29 cellular contexts compared by ENCODE assay signal in genomic region chr14:73895939-73896338, GRCh38. TPM values are rescaled to one million over a fixed set of nuclear protein-coding genes. Genes with fewer than 3 reads are reported as not detected.
A peak's percentile ranks its signal among the peaks of the same experiment; 100 is the strongest.
DNase-seq lines count a peak whose midpoint lies in the region; ATAC-seq, FAIRE-seq and TF ChIP-seq lines count a peak whose summit lies in the region.
"Had no signal": no experiment of that assay in that cellular context is flagged by ENCODE, and none has a peak within 500 bp of the region (broad histone marks: within the 10 kb centered on the region; RNA-seq: fewer than 3 reads in every experiment).

No MANE protein-coding gene starts in this region.

- no peaks in the 10 kb centered on the region for H3K27me3 Mint-ChIP-seq in activated CD4-positive, alpha-beta T cell treated with anti-CD3 and anti-CD28 coated beads for 36 hours
- no peaks in the 10 kb centered on the region for H3K27me3 Mint-ChIP-seq in activated CD4-positive, alpha-beta T cell treated with anti-CD3 and anti-CD28 coated beads, Interleukin-2, amount 10 ng/mL, durations not matched to agents 7 days and 5 days
- no peaks in the 10 kb centered on the region for H3K27me3 Mint-ChIP-seq in memory B cell

- H2AFZ ChIP-seq in ACC112 (ENCODE audit: low read length, unreplicated experiment) (no peak overlapping the region), HepG2 (ENCODE audit: low read length) (no peak overlapping the region)
- H2AFZ ChIP-seq: GM23248, PC-9 had no signal

- CTCF ChIA-PET in activated CD4-positive, alpha-beta T cell treated with anti-CD3 and anti-CD28 coated beads for 36 hours (lab: Charles Lee), result interaction anchor here (0.6 to 1.4 kb wide), 4 partner anchors 10 to 871 kb away, joined by 3 to 4 read pairs (median 3); no protein-coding TSS in a partner anchor
- CTCF ChIA-PET in activated CD4-positive, alpha-beta T cell treated with anti-CD3 and anti-CD28 coated beads, Interleukin-2, amount 10 ng/mL, durations not matched to agents 7 days and 5 days (lab: Charles Lee), result interaction anchor here (0.8 to 1.5 kb wide), 6 partner anchors 9 to 44 kb away, joined by 3 to 4 read pairs (median 3); partner anchors contain the start of genes PTGR2 and ZNF410
- CTCF ChIA-PET in HepG2 (lab: Yijun Ruan, JAX; ENCODE audit: low intra/inter-chr PET ratio, low total read pairs), result no interaction called here

- H3K4me3 ChIP-seq in ACC112 (ENCODE audit: low read depth, low read length), result no peak overlapping the region
- H3K4me3 ChIP-seq in adrenal gland, result no peak overlapping the region
- H3K4me3 ChIP-seq in HepG2 (replicated peaks in 1 of 3; ENCODE audit: insufficient read depth in 1 of 3, low read depth in 2 of 3, low read length in 3 of 3), result no peak overlapping the region
- H3K4me3 ChIP-seq: GM23248, PC-9, prostate gland had no signal

- H3K4me3 Mint-ChIP-seq in activated CD4-positive, alpha-beta T cell treated with anti-CD3 and anti-CD28 coated beads for 36 hours, result no peak overlapping the region
- H3K4me3 Mint-ChIP-seq in activated CD4-positive, alpha-beta T cell treated with anti-CD3 and anti-CD28 coated beads, Interleukin-2, amount 10 ng/mL, durations not matched to agents 7 days and 5 days, result no peak overlapping the region
- H3K4me3 Mint-ChIP-seq in memory B cell, result no peak overlapping the region
- H3K4me3 Mint-ChIP-seq: CD14-positive monocyte; immature natural killer cell; T-helper 1 cell treated with Interleukin-12 subunit alpha and Interleukin-12 subunit beta and Interleukin-4 antibody, amounts not matched to agents 30 μg/mL and 1 μg/mL, for 36 hours had no signal

- in situ Hi-C loops in HepG2 (cut with HindIII; ENCODE audit: extremely low pct_ligation_motif_present, low pct_unique_long_range_greater_than_20kb), result no loop called here

- TF ChIP-seq POLR2A in adrenal gland (IDR thresholded peaks at IDR 0.05) (no peak), HepG2 (IDR thresholded peaks at IDR 0.05; ENCODE audit: insufficient read depth in 1 of 2, low read depth in 2 of 2, low read length in 2 of 2) (no peak)

- H3K36me3 Mint-ChIP-seq in activated CD4-positive, alpha-beta T cell treated with anti-CD3 and anti-CD28 coated beads for 36 hours (ENCODE audit: low read depth), result peaks cover 45% of the 10 kb centered on the region
- peaks cover 38% of the 10 kb centered on the region for H3K36me3 Mint-ChIP-seq in activated CD4-positive, alpha-beta T cell treated with anti-CD3 and anti-CD28 coated beads, Interleukin-2, amount 10 ng/mL, durations not matched to agents 7 days and 5 days (ENCODE audit: low read depth)
- H3K36me3 Mint-ChIP-seq in memory B cell, result peaks cover 27% of the 10 kb centered on the region

- no peak for ATAC-seq in activated CD4-positive, alpha-beta T cell treated with anti-CD3 and anti-CD28 coated beads for 36 hours
- no peak for ATAC-seq in memory B cell (ENCODE audit: low read depth)
- no peak for ATAC-seq in GM19324 (IDR thresholded peaks at IDR 0.05; ENCODE audit: low FRiP score, unreplicated experiment)
- no peak for ATAC-seq in HG03571 (IDR thresholded peaks at IDR 0.05; ENCODE audit: unreplicated experiment)
- ATAC-seq in HepG2, result no peak
- ATAC-seq: Right ventricle myocardium inferior, sciatic nerve had no signal

- no TSS peak for BruUV-seq in HepG2 (replicated peaks; lab: Mats Ljungman, UMichigan)

- no peak for FAIRE-seq in HepG2 (lab: Jason Lieb, UNC)
- FAIRE-seq: TTC549 had no signal

- peaks cover 39% of the 10 kb centered on the region for H3K36me3 ChIP-seq in ACC112 (ENCODE audit: insufficient read depth, low read length)
- peaks cover 0 to 78% of the 10 kb centered on the region in 2 donors for H3K36me3 ChIP-seq in adrenal gland (replicated peaks in 1 of 2)
- H3K36me3 ChIP-seq in HepG2 (replicated peaks in 1 of 2; ENCODE audit: control insufficient read depth in 1 of 2, insufficient read depth in 2 of 2, low read length in 2 of 2), result peaks cover 16 to 59% of the 10 kb centered on the region in 2 experiments
- H3K36me3 ChIP-seq: prostate gland had no signal

- TF ChIP-seq CTCF in adrenal gland (IDR thresholded peaks at IDR 0.05) (no peak), HepG2 (CRISPR knock-in tag; IDR thresholded peaks at IDR 0.05) (no peak)

- H3K27me3 ChIP-seq in ACC112 (ENCODE audit: insufficient read depth, low read length), result no peaks in the 10 kb centered on the region
- H3K27me3 ChIP-seq in adrenal gland, result no peaks in the 10 kb centered on the region
- no peaks in the 10 kb centered on the region for H3K27me3 ChIP-seq in HepG2 (ENCODE audit: control insufficient read depth in 1 of 2, insufficient read depth in 2 of 2, low read length in 2 of 2)

- H3K4me1 ChIP-seq in ACC112 (ENCODE audit: control insufficient read depth, insufficient read depth, low read length, unreplicated experiment), result peaks cover 10% of the 10 kb centered on the region
- H3K4me1 ChIP-seq in adrenal gland (replicated peaks in 1 of 2), result peaks cover 8 to 14% of the 10 kb centered on the region in 2 donors
- H3K4me1 ChIP-seq in HepG2 (ENCODE audit: insufficient read depth, low read length), result no peaks in the 10 kb centered on the region
- H3K4me1 ChIP-seq: prostate gland had no signal

- H3K4me2 ChIP-seq in HepG2 (ENCODE audit: low read depth, low read length), result no peak overlapping the region
- H3K4me2 ChIP-seq: PC-9, SK-N-SH had no signal

- peaks cover 15% of the 10 kb centered on the region for H3K4me1 Mint-ChIP-seq in activated CD4-positive, alpha-beta T cell treated with anti-CD3 and anti-CD28 coated beads for 36 hours
- H3K4me1 Mint-ChIP-seq in activated CD4-positive, alpha-beta T cell treated with anti-CD3 and anti-CD28 coated beads, Interleukin-2, amount 10 ng/mL, durations not matched to agents 7 days and 5 days, result peaks cover 6% of the 10 kb centered on the region
- peaks cover 5% of the 10 kb centered on the region for H3K4me1 Mint-ChIP-seq in memory B cell

- H3K9ac ChIP-seq in HepG2 (ENCODE audit: insufficient read depth, low read depth, low read length), result no peak overlapping the region
- H3K9ac ChIP-seq: GM23248, SK-N-SH had no signal

- no peaks in the 10 kb centered on the region for H3K9me3 Mint-ChIP-seq in activated CD4-positive, alpha-beta T cell treated with anti-CD3 and anti-CD28 coated beads for 36 hours (ENCODE audit: low read depth)
- H3K9me3 Mint-ChIP-seq in activated CD4-positive, alpha-beta T cell treated with anti-CD3 and anti-CD28 coated beads, Interleukin-2, amount 10 ng/mL, durations not matched to agents 7 days and 5 days, result no peaks in the 10 kb centered on the region
- no peaks in the 10 kb centered on the region for H3K9me3 Mint-ChIP-seq in memory B cell
- H3K9me3 Mint-ChIP-seq: CD14-positive monocyte; immature natural killer cell; T-helper 1 cell treated with Interleukin-12 subunit alpha and Interleukin-12 subunit beta and Interleukin-4 antibody, amounts not matched to agents 30 μg/mL and 1 μg/mL, for 36 hours had no signal

- H3K79me2 ChIP-seq in ACC112 (ENCODE audit: control insufficient read depth, insufficient read depth, low read length, unreplicated experiment) (peaks cover 37% of the 10 kb centered on the region), HepG2 (ENCODE audit: insufficient read depth, low read length) (peaks cover 20% of the 10 kb centered on the region)

- POLR2A ChIA-PET in activated CD4-positive, alpha-beta T cell treated with anti-CD3 and anti-CD28 coated beads for 36 hours (lab: Charles Lee), result interaction anchor here (0.6 to 1.4 kb wide), 2 partner anchors 9 to 113 kb away, joined by 3 read pairs; partner anchors contain the start of gene ZNF410
- POLR2A ChIA-PET in activated CD4-positive, alpha-beta T cell treated with anti-CD3 and anti-CD28 coated beads, Interleukin-2, amount 10 ng/mL, durations not matched to agents 7 days and 5 days (lab: Charles Lee), result no interaction called here
- POLR2A ChIA-PET in HepG2 (lab: Yijun Ruan, JAX), result no interaction called here

- peak overlapping the region; percentile 21; the same call in 1 of the 2 replicates for H3K27ac ChIP-seq in ACC112 (ENCODE audit: low read depth, low read length)
- H3K27ac ChIP-seq in adrenal gland, result peak overlapping the region in 3 of 5 donors; percentile 7 to 79 (median 24)
- H3K27ac ChIP-seq in HepG2 (ENCODE audit: extremely low read length, insufficient read depth, low read length), result no peak overlapping the region
- H3K27ac ChIP-seq: 22Rv1, GM23248, PC-9, prostate gland had no signal

- H3K9me3 ChIP-seq in adrenal gland (replicated peaks in 1 of 3), result no peaks in the 10 kb centered on the region
- H3K9me3 ChIP-seq in HepG2 (ENCODE audit: low read length), result no peaks in the 10 kb centered on the region
- H3K9me3 ChIP-seq: prostate gland, SK-N-SH had no signal

- no peak for TF ChIP-seq EP300 in HepG2 (IDR thresholded peaks at IDR 0.05; ENCODE audit: low read depth in 2 of 2, low read length in 2 of 2)
- no peak for TF ChIP-seq EP300 in HepG2 (CRISPR knock-in tag; IDR thresholded peaks at IDR 0.05; ENCODE audit: borderline replicate concordance)

- 64 to 81% (median 70%) methylated on average over 1 of the region's 1 CpG for WGBS in adrenal gland, 4 donors
- 100% methylated on average over 1 of the region's 1 CpG for WGBS in HepG2 (ENCODE audit: low lambda C conversion rate)

- intact Hi-C loops in activated CD4-positive, alpha-beta T cell treated with anti-CD3 and anti-CD28 coated beads for 36 hours (cut with DNase I, micrococcal nuclease), result no loop called here
- intact Hi-C loops in adrenal gland (cut with DNase I) (no loop called here), HepG2 (cut with micrococcal nuclease; ENCODE audit: unreplicated experiment) (no loop called here)

- peak overlapping the region; percentile 58 for H3K27ac Mint-ChIP-seq in activated CD4-positive, alpha-beta T cell treated with anti-CD3 and anti-CD28 coated beads for 36 hours
- no peak overlapping the region for H3K27ac Mint-ChIP-seq in activated CD4-positive, alpha-beta T cell treated with anti-CD3 and anti-CD28 coated beads, Interleukin-2, amount 10 ng/mL, durations not matched to agents 7 days and 5 days
- H3K27ac Mint-ChIP-seq in memory B cell, result peak overlapping the region; percentile 25
- H3K27ac Mint-ChIP-seq: T-helper 1 cell treated with Interleukin-12 subunit alpha and Interleukin-12 subunit beta and Interleukin-4 antibody, amounts not matched to agents 30 μg/mL and 1 μg/mL, for 36 hours had no signal

- DNase-seq in activated CD4-positive, alpha-beta T cell treated with anti-CD3 and anti-CD28 coated beads for 36 hours, result no peak
- no peak for DNase-seq in activated CD4-positive, alpha-beta T cell treated with anti-CD3 and anti-CD28 coated beads, Interleukin-2, amount 10 ng/mL, durations not matched to agents 7 days and 5 days
- DNase-seq in adrenal gland, result no peak
- no peak for DNase-seq in memory B cell (ENCODE audit: low spot score in 2 of 2)
- DNase-seq in HepG2 (ENCODE audit: low spot score), result no peak
- DNase-seq: activated CD8-positive, alpha-beta memory T cell treated with anti-CD3 and anti-CD28 coated beads for 24 hours; DND-41; GF-D8; immature natural killer cell; NCI-H1048; NCI-H2107; NCI-H345; NCI-H69; PC-9; SK-N-SH; stimulated activated CD4-positive, alpha-beta T cell treated with anti-CD3 and anti-CD28 coated beads, Interleukin-12 subunit alpha, Interleukin-12 subunit beta, amount 100 ng/mL, for 4 hours; stimulated activated CD4-positive, alpha-beta T cell treated with anti-CD3 and anti-CD28 coated beads, Interleukin-2, amount 100 ng/mL, for 48 hours; trophoblast cell had no signal

- H4K20me1 ChIP-seq in HepG2 (ENCODE audit: insufficient read depth, low read length), result no peaks in the 10 kb centered on the region

- no peak for TF ChIP-seq RAD21 in HepG2 (CRISPR knock-in tag; IDR thresholded peaks at IDR 0.05)

RNA-seq across cellular contexts. Expression of gene ZNF410, which starts 9.3 kb away (rescaled TPM):
- 10 to 100 TPM; 58.6 to 66.2 TPM for total RNA-seq in activated CD4-positive, alpha-beta T cell treated with anti-CD3 and anti-CD28 coated beads for 36 hours
- total RNA-seq in activated CD4-positive, alpha-beta T cell treated with anti-CD3 and anti-CD28 coated beads, Interleukin-2, amount 10 ng/mL, durations not matched to agents 7 days and 5 days, result 10 to 100 TPM; 49.3 to 51.7 TPM
- total RNA-seq in adrenal gland (10 to 100 TPM; 30.6 to 69.1 (median 56.8) TPM), HepG2 (2016; rRNA removed; fragmentation: Illumina TruSeq; extraction: Trizol) (44.3 and 55.2 TPM in 2 replicates)
- polyA plus RNA-seq in adrenal gland (10 to 100 TPM; 49.8 to 57.8 (median 52.0) TPM), HepG2 (2011; rRNA removed) (16.7 and 19.2 TPM in 2 replicates)
- 21.4 and 23.4 TPM in 2 replicates for total RNA-seq in HepG2 (2016; cell fraction: cytosol; rRNA removed; fragmentation: Illumina TruSeq; extraction: Trizol; ENCODE audit: low read depth)
- 42.4 and 52.0 TPM in 2 replicates for total RNA-seq in HepG2 (2016; cell fraction: insoluble cytoplasmic fraction; rRNA removed; fragmentation: Illumina TruSeq; extraction: Trizol)
- total RNA-seq in HepG2 (2016; cell fraction: membrane; rRNA removed; fragmentation: Illumina TruSeq; extraction: Trizol), result 35.8 and 38.6 TPM in 2 replicates
- total RNA-seq in HepG2 (2016; cell fraction: nucleus; rRNA removed; fragmentation: Illumina TruSeq; extraction: Trizol), result 29.8 and 35.0 TPM in 2 replicates
- 11.8 and 16.6 TPM in 2 replicates for polyA plus RNA-seq in HepG2 (2011; cell fraction: cytosol; rRNA removed)
- polyA plus RNA-seq in HepG2 (2011; cell fraction: nucleus; rRNA removed), result 13.9 and 14.4 TPM in 2 replicates
- polyA plus RNA-seq in HepG2 (2012), result 15.0 and 16.3 TPM in 2 replicates
- polyA plus RNA-seq in HepG2 (2016; cell fraction: cytosol; fragmentation: Illumina TruSeq; extraction: Trizol; ENCODE audit: low read depth), result 6.5 and 8.8 TPM in 2 replicates
- polyA plus RNA-seq in HepG2 (2016; cell fraction: insoluble cytoplasmic fraction; fragmentation: Illumina TruSeq; extraction: Trizol; ENCODE audit: low read depth), result 39.1 and 41.1 TPM in 2 replicates
- polyA plus RNA-seq in HepG2 (2016; cell fraction: membrane; fragmentation: Illumina TruSeq; extraction: Trizol; ENCODE audit: low read depth), result 14.5 and 15.3 TPM in 2 replicates
- 25.2 and 27.6 TPM in 2 replicates for polyA plus RNA-seq in HepG2 (2016; cell fraction: nucleus; fragmentation: Illumina TruSeq; extraction: Trizol; ENCODE audit: insufficient read depth, low read depth)
- 19.2 and 45.6 TPM in 2 replicates for polyA minus RNA-seq in HepG2 (2011; rRNA and poly(A)+ RNA removed; ENCODE audit: low replicate concordance)
- 12.9 TPM in 2 replicates for polyA minus RNA-seq in HepG2 (2011; cell fraction: cytosol; rRNA and poly(A)+ RNA removed)
- polyA minus RNA-seq in HepG2 (2011; cell fraction: nucleus; rRNA and poly(A)+ RNA removed), result 42.2 and 57.8 TPM in 2 replicates

RNA-seq across cellular contexts. Expression of gene PTGR2, which starts 44.3 kb away (rescaled TPM):
- total RNA-seq in activated CD4-positive, alpha-beta T cell treated with anti-CD3 and anti-CD28 coated beads for 36 hours, result 10 to 100 TPM; 12.6 to 14.3 TPM
- total RNA-seq in activated CD4-positive, alpha-beta T cell treated with anti-CD3 and anti-CD28 coated beads, Interleukin-2, amount 10 ng/mL, durations not matched to agents 7 days and 5 days, result 1 to 10 TPM; 2.1 to 2.2 TPM
- total RNA-seq in adrenal gland (10 to 100 TPM; 10.2 to 43.7 (median 19.9) TPM), HepG2 (2016; rRNA removed; fragmentation: Illumina TruSeq; extraction: Trizol) (4.3 and 5.1 TPM in 2 replicates)
- polyA plus RNA-seq in adrenal gland (10 to 100 TPM in 2 of 3 donors, 1 to 10 TPM in 1; 8.8 to 32.5 (median 11.2) TPM), HepG2 (2011; rRNA removed) (3.0 and 3.3 TPM in 2 replicates)
- 1.6 and 1.9 TPM in 2 replicates for total RNA-seq in HepG2 (2016; cell fraction: cytosol; rRNA removed; fragmentation: Illumina TruSeq; extraction: Trizol; ENCODE audit: low read depth)
- total RNA-seq in HepG2 (2016; cell fraction: insoluble cytoplasmic fraction; rRNA removed; fragmentation: Illumina TruSeq; extraction: Trizol), result 3.7 and 4.6 TPM in 2 replicates
- 1.5 and 1.6 TPM in 2 replicates for total RNA-seq in HepG2 (2016; cell fraction: membrane; rRNA removed; fragmentation: Illumina TruSeq; extraction: Trizol)
- 3.5 and 3.8 TPM in 2 replicates for total RNA-seq in HepG2 (2016; cell fraction: nucleus; rRNA removed; fragmentation: Illumina TruSeq; extraction: Trizol)
- 0.86 and 1.8 TPM in 2 replicates for polyA plus RNA-seq in HepG2 (2011; cell fraction: cytosol; rRNA removed)
- polyA plus RNA-seq in HepG2 (2011; cell fraction: nucleus; rRNA removed), result 2.6 and 3.6 TPM in 2 replicates
- 3.2 and 7.0 TPM in 2 replicates for polyA plus RNA-seq in HepG2 (2012)
- polyA plus RNA-seq in HepG2 (2016; cell fraction: cytosol; fragmentation: Illumina TruSeq; extraction: Trizol; ENCODE audit: low read depth), result 0.29 and 0.70 TPM in 2 replicates
- 4.4 and 6.1 TPM in 2 replicates for polyA plus RNA-seq in HepG2 (2016; cell fraction: insoluble cytoplasmic fraction; fragmentation: Illumina TruSeq; extraction: Trizol; ENCODE audit: low read depth)
- polyA plus RNA-seq in HepG2 (2016; cell fraction: membrane; fragmentation: Illumina TruSeq; extraction: Trizol; ENCODE audit: low read depth), result 0.40 and 0.52 TPM in 2 replicates
- polyA plus RNA-seq in HepG2 (2016; cell fraction: nucleus; fragmentation: Illumina TruSeq; extraction: Trizol; ENCODE audit: insufficient read depth, low read depth), result 5.0 and 6.0 TPM in 2 replicates
- polyA minus RNA-seq in HepG2 (2011; rRNA and poly(A)+ RNA removed; ENCODE audit: low replicate concordance), result 0.90 and 1.1 TPM in 2 replicates
- polyA minus RNA-seq in HepG2 (2011; cell fraction: cytosol; rRNA and poly(A)+ RNA removed), result 1.1 and 2.1 TPM in 2 replicates
- 7.0 and 9.7 TPM in 2 replicates for polyA minus RNA-seq in HepG2 (2011; cell fraction: nucleus; rRNA and poly(A)+ RNA removed)

RNA-seq across cellular contexts. Expression of gene FAM161B, which starts 54.0 kb away (rescaled TPM):
- 1 to 10 TPM; 1.2 to 1.4 TPM for total RNA-seq in activated CD4-positive, alpha-beta T cell treated with anti-CD3 and anti-CD28 coated beads for 36 hours
- total RNA-seq in activated CD4-positive, alpha-beta T cell treated with anti-CD3 and anti-CD28 coated beads, Interleukin-2, amount 10 ng/mL, durations not matched to agents 7 days and 5 days, result 1 to 10 TPM; 1.9 to 2.0 TPM
- total RNA-seq in adrenal gland (10 to 100 TPM in 6 of 8 donors, 1 to 10 TPM in 2; 7.2 to 25.2 (median 12.8) TPM), HepG2 (2016; rRNA removed; fragmentation: Illumina TruSeq; extraction: Trizol) (1.6 and 2.0 TPM in 2 replicates)
- polyA plus RNA-seq in adrenal gland (10 to 100 TPM in 1 of 3 donors, 1 to 10 TPM in 2; 4.1 to 11.1 (median 5.2) TPM), HepG2 (2011; rRNA removed) (1.6 and 2.0 TPM in 2 replicates)
- total RNA-seq in HepG2 (2016; cell fraction: cytosol; rRNA removed; fragmentation: Illumina TruSeq; extraction: Trizol; ENCODE audit: low read depth), result 0.51 and 0.53 TPM in 2 replicates
- 1.9 and 2.1 TPM in 2 replicates for total RNA-seq in HepG2 (2016; cell fraction: insoluble cytoplasmic fraction; rRNA removed; fragmentation: Illumina TruSeq; extraction: Trizol)
- total RNA-seq in HepG2 (2016; cell fraction: membrane; rRNA removed; fragmentation: Illumina TruSeq; extraction: Trizol), result 1.0 TPM in 2 replicates
- 2.6 and 3.0 TPM in 2 replicates for total RNA-seq in HepG2 (2016; cell fraction: nucleus; rRNA removed; fragmentation: Illumina TruSeq; extraction: Trizol)
- polyA plus RNA-seq in HepG2 (2011; cell fraction: cytosol; rRNA removed), result 0.97 and 1.2 TPM in 2 replicates
- 1.7 and 2.2 TPM in 2 replicates for polyA plus RNA-seq in HepG2 (2011; cell fraction: nucleus; rRNA removed)
- 2.0 and 2.8 TPM in 2 replicates for polyA plus RNA-seq in HepG2 (2012)
- polyA plus RNA-seq in HepG2 (2016; cell fraction: cytosol; fragmentation: Illumina TruSeq; extraction: Trizol; ENCODE audit: low read depth), result 0.33 and 0.36 TPM in 2 replicates
- polyA plus RNA-seq in HepG2 (2016; cell fraction: insoluble cytoplasmic fraction; fragmentation: Illumina TruSeq; extraction: Trizol; ENCODE audit: low read depth), result 1.6 and 1.7 TPM in 2 replicates
- polyA plus RNA-seq in HepG2 (2016; cell fraction: membrane; fragmentation: Illumina TruSeq; extraction: Trizol; ENCODE audit: low read depth), result 0.49 and 0.65 TPM in 2 replicates
- polyA plus RNA-seq in HepG2 (2016; cell fraction: nucleus; fragmentation: Illumina TruSeq; extraction: Trizol; ENCODE audit: insufficient read depth, low read depth), result 1.6 and 2.7 TPM in 2 replicates
- 0.82 and 2.3 TPM in 2 replicates for polyA minus RNA-seq in HepG2 (2011; rRNA and poly(A)+ RNA removed; ENCODE audit: low replicate concordance)
- 1.3 and 1.8 TPM in 2 replicates for polyA minus RNA-seq in HepG2 (2011; cell fraction: cytosol; rRNA and poly(A)+ RNA removed)
- polyA minus RNA-seq in HepG2 (2011; cell fraction: nucleus; rRNA and poly(A)+ RNA removed), result 6.4 and 6.8 TPM in 2 replicates

RNA-seq across cellular contexts. Expression of gene COQ6, which starts 54.2 kb away (rescaled TPM):
- 10 to 100 TPM; 14.1 to 17.0 TPM for total RNA-seq in activated CD4-positive, alpha-beta T cell treated with anti-CD3 and anti-CD28 coated beads for 36 hours
- 10 to 100 TPM; 18.9 TPM for total RNA-seq in activated CD4-positive, alpha-beta T cell treated with anti-CD3 and anti-CD28 coated beads, Interleukin-2, amount 10 ng/mL, durations not matched to agents 7 days and 5 days
- 100 to 1,000 TPM in 1 of 8 donors, 10 to 100 TPM in 7; 51.1 to 144 (median 70.1) TPM for total RNA-seq in adrenal gland
- polyA plus RNA-seq in adrenal gland, result 10 to 100 TPM; 37.4 to 63.7 (median 54.2) TPM
- 18.1 and 18.9 TPM in 2 replicates for total RNA-seq in HepG2 (2016; rRNA removed; fragmentation: Illumina TruSeq; extraction: Trizol)
- total RNA-seq in HepG2 (2016; cell fraction: cytosol; rRNA removed; fragmentation: Illumina TruSeq; extraction: Trizol; ENCODE audit: low read depth), result 4.9 and 6.7 TPM in 2 replicates
- 19.5 and 20.6 TPM in 2 replicates for total RNA-seq in HepG2 (2016; cell fraction: insoluble cytoplasmic fraction; rRNA removed; fragmentation: Illumina TruSeq; extraction: Trizol)
- 6.1 and 6.3 TPM in 2 replicates for total RNA-seq in HepG2 (2016; cell fraction: membrane; rRNA removed; fragmentation: Illumina TruSeq; extraction: Trizol)
- total RNA-seq in HepG2 (2016; cell fraction: nucleus; rRNA removed; fragmentation: Illumina TruSeq; extraction: Trizol), result 19.6 and 22.2 TPM in 2 replicates
- 33.1 and 34.7 TPM in 2 replicates for polyA plus RNA-seq in HepG2 (2011; rRNA removed)
- 22.9 and 26.9 TPM in 2 replicates for polyA plus RNA-seq in HepG2 (2011; cell fraction: cytosol; rRNA removed)
- polyA plus RNA-seq in HepG2 (2011; cell fraction: nucleus; rRNA removed), result 52.0 and 58.6 TPM in 2 replicates
- polyA plus RNA-seq in HepG2 (2012), result 11.7 and 19.1 TPM in 2 replicates
- 2.3 TPM in 2 replicates for polyA plus RNA-seq in HepG2 (2016; cell fraction: cytosol; fragmentation: Illumina TruSeq; extraction: Trizol; ENCODE audit: low read depth)
- polyA plus RNA-seq in HepG2 (2016; cell fraction: insoluble cytoplasmic fraction; fragmentation: Illumina TruSeq; extraction: Trizol; ENCODE audit: low read depth), result 14.0 and 16.4 TPM in 2 replicates
- polyA plus RNA-seq in HepG2 (2016; cell fraction: membrane; fragmentation: Illumina TruSeq; extraction: Trizol; ENCODE audit: low read depth), result 3.9 TPM in 2 replicates
- polyA plus RNA-seq in HepG2 (2016; cell fraction: nucleus; fragmentation: Illumina TruSeq; extraction: Trizol; ENCODE audit: insufficient read depth, low read depth), result 36.1 and 42.5 TPM in 2 replicates
- 24.3 and 47.1 TPM in 2 replicates for polyA minus RNA-seq in HepG2 (2011; rRNA and poly(A)+ RNA removed; ENCODE audit: low replicate concordance)
- 6.3 and 6.9 TPM in 2 replicates for polyA minus RNA-seq in HepG2 (2011; cell fraction: cytosol; rRNA and poly(A)+ RNA removed)
- 31.8 and 33.1 TPM in 2 replicates for polyA minus RNA-seq in HepG2 (2011; cell fraction: nucleus; rRNA and poly(A)+ RNA removed)
